ENCODE assay signal across 15 cellular contexts in genomic region chr4:65063601-65064000, GRCh38.
DNase-seq lines count a peak whose midpoint lies in the region; ATAC-seq and TF ChIP-seq lines count a peak whose summit lies in the region.
"Had no signal": no experiment of that assay in that cellular context is flagged by ENCODE, and none has a peak within 500 bp of the region (broad histone marks: within the 10 kb centered on the region; RNA-seq: fewer than 3 reads in every experiment).

No MANE protein-coding gene starts in this region.

- no peaks in the 10 kb centered on the region for H3K9me3 ChIP-seq in psoas muscle
- no peaks in the 10 kb centered on the region for H3K9me3 ChIP-seq in A673 (ENCODE audit: low read depth, low read length, poor library complexity, severe bottlenecking)
- H3K9me3 ChIP-seq: Caco-2 had no signal

- no peak overlapping the region for H3K4me3 ChIP-seq in psoas muscle
- H3K4me3 ChIP-seq in A673 (ENCODE audit: low read depth, low read length, poor library complexity, severe bottlenecking): no peak overlapping the region
- H3K4me3 ChIP-seq: BLaER1 treated with 17β-estradiol and CSF1 and Interleukin-3, amounts not matched to agents 10 nM and 100 nM had no signal

- intact Hi-C loops in psoas muscle (cut with DNase I): no loop called here
- intact Hi-C loops in A673 (cut with micrococcal nuclease; ENCODE audit: unreplicated experiment): no loop called here

- no peaks in the 10 kb centered on the region for H3K4me1 ChIP-seq in psoas muscle
- no peaks in the 10 kb centered on the region for H3K4me1 ChIP-seq in A673 (ENCODE audit: insufficient read depth, low read length, poor library complexity, severe bottlenecking)
- H3K4me1 ChIP-seq: Caco-2 had no signal

- H3K27ac ChIP-seq in psoas muscle: peak overlapping the region; percentile 2
- H3K27ac ChIP-seq in A673 (ENCODE audit: low read depth, low read length, poor library complexity, severe bottlenecking): no peak overlapping the region
- H3K27ac ChIP-seq: BLaER1 treated with 17β-estradiol and CSF1 and Interleukin-3, amounts not matched to agents 10 nM and 100 nM; C4-2B had no signal

- H3K36me3 ChIP-seq in psoas muscle (ENCODE audit: insufficient read depth in 1 of 2, low read depth in 1 of 2): no peaks in the 10 kb centered on the region
- H3K36me3 ChIP-seq in A673 (ENCODE audit: insufficient read depth, low read length, poor library complexity, severe bottlenecking): no peaks in the 10 kb centered on the region
- H3K36me3 ChIP-seq: BLaER1 treated with 17β-estradiol and CSF1 and Interleukin-3, amounts not matched to agents 10 nM and 100 nM had no signal

- ATAC-seq in psoas muscle (peak; percentile 51 to 78 (median 67)), HG02763 (IDR thresholded peaks at IDR 0.05; ENCODE audit: unreplicated experiment) (no peak)
- ATAC-seq: CD8-positive, alpha-beta T cell had no signal

- DNase-seq in kidney tubule cell (ENCODE audit: low spot score): peak; percentile 23
- DNase-seq in psoas muscle: no peak
- DNase-seq in activated T-cell treated with anti-CD3 and anti-CD28 coated beads, Interleukin-2, amount 50 U/mL, for 1 hour: no peak
- DNase-seq in A673 (ENCODE audit: low spot score): no peak
- DNase-seq: 8988T; AML-193; Caco-2; Calu3; CD4-positive, alpha-beta T cell; CD8-positive, alpha-beta T cell; DMS79 treated with DMSO at 0.1 percent for 48 hours; GF-D8 had no signal

- CTCF ChIA-PET in A673 (lab: Charles Lee): no interaction called here

- BruUV-seq in A673 (replicated peaks; lab: Mats Ljungman, UMichigan): no TSS peak

- 57 to 59% (median 59%) methylated on average over 1 of the region's 1 CpG for WGBS in psoas muscle, 3 donors

- POLR2A ChIA-PET in A673 (lab: Charles Lee; ENCODE audit: low non-redundant PET): no interaction called here

- H3K27me3 ChIP-seq in psoas muscle (ENCODE audit: insufficient read depth in 3 of 3, low read length in 2 of 3) (no peaks in the 10 kb centered on the region), A673 (replicated peaks; ENCODE audit: insufficient read depth, low read depth, low read length, poor library complexity) (no peaks in the 10 kb centered on the region)
- H3K27me3 ChIP-seq: BLaER1 treated with 17β-estradiol and CSF1 and Interleukin-3, amounts not matched to agents 10 nM and 100 nM had no signal

- TF ChIP-seq CTCF in psoas muscle (IDR thresholded peaks at IDR 0.05): no peak
- TF ChIP-seq CTCF in A673 (conservative IDR thresholded peaks at IDR 0.05; ENCODE audit: low read depth, low read length): no peak
